Comparison of ENCODE assay signal across 11 cellular contexts in the genomic region with DNA sequence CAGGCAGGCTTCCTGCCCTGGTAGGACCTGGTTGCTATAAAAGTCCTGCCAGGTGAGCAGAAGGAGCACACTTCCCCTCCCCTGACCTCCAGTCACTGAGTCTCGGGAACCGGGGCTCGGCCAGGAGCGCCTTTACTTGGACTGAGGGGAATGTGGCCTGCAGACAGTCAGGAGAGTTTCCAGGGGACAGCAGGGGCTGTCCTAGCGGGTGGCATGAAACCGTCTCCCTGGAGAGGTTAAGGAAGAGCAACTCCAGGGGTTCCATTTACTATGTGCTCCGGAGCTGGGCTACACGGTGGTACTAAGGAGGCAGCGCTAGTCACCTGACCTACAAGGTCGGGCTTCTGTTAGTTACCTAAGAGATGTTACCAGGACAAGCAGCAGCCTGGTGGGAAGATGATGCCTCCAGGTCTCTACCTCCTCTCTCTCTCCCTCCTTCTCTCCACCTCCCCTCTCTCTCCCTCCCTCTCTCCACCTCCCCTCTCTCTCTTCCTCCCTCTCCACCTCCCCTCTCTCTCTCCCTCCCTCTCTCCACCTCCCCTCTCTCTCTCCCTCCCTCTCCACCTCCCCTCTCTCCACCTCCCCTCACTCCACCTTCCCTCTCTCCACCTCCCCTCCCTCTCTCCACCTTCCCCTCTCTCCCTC. TPM values are rescaled to one million over a fixed set of nuclear protein-coding genes. Genes with fewer than 3 reads are reported as not detected.
DNase-seq lines count a peak whose midpoint lies in the region; ATAC-seq, FAIRE-seq and TF ChIP-seq lines count a peak whose summit lies in the region.
"Had no signal": no experiment of that assay in that cellular context is flagged by ENCODE, and none has a peak within 500 bp of the region (broad histone marks: within the 10 kb centered on the region; RNA-seq: fewer than 3 reads in every experiment).

No MANE protein-coding gene starts in this region.

- H3K4me1 ChIP-seq in gastrocnemius medialis, result peaks cover 10 to 16% of the 10 kb centered on the region in 2 donors
- peaks cover 6 to 19% of the 10 kb centered on the region in 2 donors for H3K4me1 ChIP-seq in left lung

- H3K27ac ChIP-seq in gastrocnemius medialis (no peak overlapping the region), left lung (no peak overlapping the region)

- FAIRE-seq in H54 (lab: Jason Lieb, UNC), result no peak

- in situ Hi-C loops in gastrocnemius medialis (cut with MboI; ENCODE audit: low sequenced_read_pairs in 4 of 4), result no loop called here

- H3K36me3 ChIP-seq in gastrocnemius medialis (peaks cover 0 to 30% of the 10 kb centered on the region in 2 donors), left lung (peaks cover 0 to 43% of the 10 kb centered on the region in 2 donors)

- H3K4me3 ChIP-seq in epithelial cell of esophagus (ENCODE audit: low read length) (no peak overlapping the region), gastrocnemius medialis (no peak overlapping the region), left lung (no peak overlapping the region)

- intact Hi-C loops in gastrocnemius medialis (cut with DNase I; ENCODE audit: low total_unique reads), result no loop called here
- intact Hi-C loops in left lung (cut with DNase I), result no loop called here

- H3K9me3 ChIP-seq in gastrocnemius medialis (no peaks in the 10 kb centered on the region), left lung (no peaks in the 10 kb centered on the region)

- DNase-seq in A172 (ENCODE audit: low spot score) (peak; percentile 74), H54 (ENCODE audit: insufficient read length, low spot score) (peak; percentile 56), NCI-H82 treated with DMSO at 0.1 percent for 48 hours (lab: John Stamatoyannopoulos, UW; ENCODE audit: unreplicated experiment) (peak; percentile 27), epithelial cell of esophagus (ENCODE audit: low read depth) (peak; percentile 55), gastrocnemius medialis (no peak), GM03348 (ENCODE audit: low spot score) (no peak), left lung (no peak)
- no peak for DNase-seq in effector CD4-positive, alpha-beta T cell
- DNase-seq: activated CD8-positive, alpha-beta memory T cell treated with anti-CD3 and anti-CD28 coated beads, Interleukin-2, amount 10 ng/mL, durations not matched to agents 7 days and 5 days; cerebellar nuclear complex; Right ventricle myocardium superior had no signal

- ATAC-seq in gastrocnemius medialis (no peak), left lung (no peak)
- ATAC-seq: activated CD8-positive, alpha-beta memory T cell treated with anti-CD3 and anti-CD28 coated beads, Interleukin-2, amount 10 ng/mL, durations not matched to agents 7 days and 5 days had no signal

- no peak for TF ChIP-seq POLR2A in H54 (IDR thresholded peaks at IDR 0.05; ENCODE audit: low read depth, low read length)
- TF ChIP-seq POLR2A in gastrocnemius medialis (IDR thresholded peaks at IDR 0.05), result no peak

- H3K27me3 ChIP-seq in gastrocnemius medialis, result no peaks in the 10 kb centered on the region
- H3K27me3 ChIP-seq in left lung, result no peaks in the 10 kb centered on the region

- TF ChIP-seq CTCF in epithelial cell of esophagus (IDR thresholded peaks at IDR 0.05; ENCODE audit: insufficient read depth, low read depth, low read length, missing control alignments), result no peak
- no peak for TF ChIP-seq CTCF in gastrocnemius medialis (IDR thresholded peaks at IDR 0.05 in 4 of 5, conservative IDR thresholded peaks at IDR 0.05 in 1 of 5)
- TF ChIP-seq CTCF in left lung (IDR thresholded peaks at IDR 0.05), result no peak

RNA-seq across cellular contexts. Expression of gene CNOT3, which starts 4.1 kb away (rescaled TPM):
- total RNA-seq in A172 (2014; rRNA removed; shearing (Covaris generic)), result 21.1 and 25.5 TPM in 2 replicates
- total RNA-seq in gastrocnemius medialis, result 10 to 100 TPM in 2 of 4 donors, 1 to 10 TPM in 2; 5.1 to 14.0 (median 10.2) TPM
- 10 to 100 TPM; 35.2 to 46.0 TPM for total RNA-seq in left lung

RNA-seq across cellular contexts. Expression of gene PRPF31, which starts 17.9 kb away (rescaled TPM):
- total RNA-seq in A172 (2014; rRNA removed; shearing (Covaris generic)), result 135 and 162 TPM in 2 replicates
- 10 to 100 TPM; 26.6 to 39.4 (median 37.2) TPM for total RNA-seq in gastrocnemius medialis
- total RNA-seq in left lung, result 10 to 100 TPM; 46.8 to 49.5 TPM

RNA-seq across cellular contexts. Expression of gene TFPT, which starts 18.0 kb away (rescaled TPM):
- total RNA-seq in A172 (2014; rRNA removed; shearing (Covaris generic)), result 49.9 and 53.8 TPM in 2 replicates
- total RNA-seq in gastrocnemius medialis (10 to 100 TPM in 3 of 4 donors, 1 to 10 TPM in 1; 7.5 to 18.1 (median 17.5) TPM), left lung (10 to 100 TPM; 17.4 to 18.7 TPM)

RNA-seq across cellular contexts. Expression of gene LENG1, which starts 26.1 kb away (rescaled TPM):
- total RNA-seq in A172 (2014; rRNA removed; shearing (Covaris generic)), result 18.7 and 21.1 TPM in 2 replicates
- total RNA-seq in gastrocnemius medialis (10 to 100 TPM in 3 of 4 donors, 1 to 10 TPM in 1; 6.5 to 14.2 (median 11.9) TPM), left lung (1 to 10 TPM; 5.4 to 6.5 TPM)

RNA-seq across cellular contexts. Expression of gene NDUFA3, which starts 30.8 kb away (rescaled TPM):
- 79.7 and 156 TPM in 2 replicates for total RNA-seq in A172 (2014; rRNA removed; shearing (Covaris generic))
- total RNA-seq in gastrocnemius medialis (10 to 100 TPM; 29.5 to 84.9 (median 60.6) TPM), left lung (100 to 1,000 TPM in 1 of 2 donors, 10 to 100 TPM in 1; 81.9 to 126 TPM)

Comparison
In these comparisons a context has a peak if more than half of its experiments do, and no peak if none do; other contexts are left out.
1. DNase-seq: peak in A172 (single experiment), H54 (single experiment), NCI-H82 treated with DMSO at 0.1 percent for 48 hours (single experiment) and epithelial cell of esophagus (single experiment); none in gastrocnemius medialis (0 of 2), GM03348 (single experiment), left lung (0 of 2) and effector CD4-positive, alpha-beta T cell (single experiment).